In genomic region chr3:100089802-100090668, GRCh38 we compare ENCODE assay signal across 9 cellular contexts. TPM values are rescaled to one million over a fixed set of nuclear protein-coding genes. Genes with fewer than 3 reads are reported as not detected.
DNase-seq lines count a peak whose midpoint lies in the region; ATAC-seq, FAIRE-seq and TF ChIP-seq lines count a peak whose summit lies in the region.
"Had no signal": no experiment of that assay in that cellular context is flagged by ENCODE, and none has a peak within 500 bp of the region (broad histone marks: within the 10 kb centered on the region; RNA-seq: fewer than 3 reads in every experiment).

No MANE protein-coding gene starts in this region.

- FAIRE-seq in GM12891 (lab: Jason Lieb, UNC) = no peak
- FAIRE-seq: TTC549 had no signal

- no peak for TF ChIP-seq POLR2A in GM12891 (IDR thresholded peaks at IDR 0.05; ENCODE audit: low read depth, low read length)

- intact Hi-C loops in head of caudate nucleus (cut with DNase I) = no loop called here

- peaks cover 73% of the 10 kb centered on the region for H3K4me1 Mint-ChIP-seq in stimulated activated naive CD8-positive, alpha-beta T cell treated with anti-CD3 and anti-CD28 coated beads, Interleukin-15, amount 100 ng/mL, for 72 hours

- peak overlapping the region in 1 of 2 donors; percentile 31 for H3K27ac Mint-ChIP-seq in stimulated activated naive CD8-positive, alpha-beta T cell treated with anti-CD3 and anti-CD28 coated beads, Interleukin-15, amount 100 ng/mL, for 72 hours

- H3K27me3 Mint-ChIP-seq in stimulated activated naive CD8-positive, alpha-beta T cell treated with anti-CD3 and anti-CD28 coated beads, Interleukin-15, amount 100 ng/mL, for 72 hours = no peaks in the 10 kb centered on the region

- ATAC-seq in GM21367 (IDR thresholded peaks at IDR 0.05; ENCODE audit: unreplicated experiment) (peak; percentile 69), HG03558 (IDR thresholded peaks at IDR 0.05; ENCODE audit: extremely low read depth, unreplicated experiment) (peak; percentile 31)
- peak; percentile 87 for ATAC-seq in stimulated activated naive CD8-positive, alpha-beta T cell treated with anti-CD3 and anti-CD28 coated beads, Interleukin-15, amount 100 ng/mL, for 72 hours

- H3K9me3 Mint-ChIP-seq in stimulated activated naive CD8-positive, alpha-beta T cell treated with anti-CD3 and anti-CD28 coated beads, Interleukin-15, amount 100 ng/mL, for 72 hours = no peaks in the 10 kb centered on the region

- DNase-seq in EL (peak; percentile 76), T1000 (lab: John Stamatoyannopoulos, UW) (peak; percentile 24), head of caudate nucleus (peak in 26 of 42 donors; percentile 5 to 72 (median 33)), GM12891 (ENCODE audit: insufficient read length, low spot score) (no peak), NCI-H1417 (lab: John Stamatoyannopoulos, UW) (no peak)
- DNase-seq in stimulated activated naive CD8-positive, alpha-beta T cell treated with anti-CD3 and anti-CD28 coated beads, Interleukin-15, amount 100 ng/mL, for 72 hours = peak in 1 of 2 donors; percentile 43

- H3K4me3 Mint-ChIP-seq in stimulated activated naive CD8-positive, alpha-beta T cell treated with anti-CD3 and anti-CD28 coated beads, Interleukin-15, amount 100 ng/mL, for 72 hours = peak overlapping the region in 1 of 2 donors; percentile 62

TF ChIP-seq in GM12891, 5 proteins besides CTCF, POLR2A, EP300 and RAD21:
- no peak for TF ChIP-seq TAF1 (IDR thresholded peaks at IDR 0.05; ENCODE audit: low read depth, low read length)
- TF ChIP-seq PAX5 (IDR thresholded peaks at IDR 0.05; ENCODE audit: insufficient read depth, low read length, severe bottlenecking) = no peak
- TF ChIP-seq POU2F2 (IDR thresholded peaks at IDR 0.05; ENCODE audit: low read depth, low read length) = no peak
- TF ChIP-seq SPI1 (IDR thresholded peaks at IDR 0.05; ENCODE audit: low read depth, low read length) = no peak
- TF ChIP-seq POLR2AphosphoS5 (IDR thresholded peaks at IDR 0.05; ENCODE audit: low read depth, low read length) = no peak

RNA-seq across cellular contexts. Expression of gene FILIP1L, which starts 24.3 kb away (rescaled TPM):
- 2.0 TPM for polyA plus RNA-seq in GM12891 (2012; ENCODE audit: low read depth, missing spikeins)

Comparison
In these comparisons a context has a peak if more than half of its experiments do, and no peak if none do; other contexts are left out.
1. DNase-seq: peak in EL (single experiment), T1000 (single experiment) and head of caudate nucleus (26 of 42); none in GM12891 (single experiment) and NCI-H1417 (0 of 3).
2. ATAC-seq: peak in every context shown above with its lines; median percentile 87 in stimulated activated naive CD8-positive, alpha-beta T cell treated with anti-CD3 and anti-CD28 coated beads, Interleukin-15, amount 100 ng/mL, for 72 hours; 69 in GM21367; 31 in HG03558.